ENCODE assay signal across 32 cellular contexts in genomic region chr2:55948176-55948921, GRCh38. TPM values are rescaled to one million over a fixed set of nuclear protein-coding genes. Genes with fewer than 3 reads are reported as not detected.
DNase-seq lines count a peak whose midpoint lies in the region; ATAC-seq and TF ChIP-seq lines count a peak whose summit lies in the region.
"Had no signal": no experiment of that assay in that cellular context is flagged by ENCODE, and none has a peak within 500 bp of the region (broad histone marks: within the 10 kb centered on the region; RNA-seq: fewer than 3 reads in every experiment).

No MANE protein-coding gene starts in this region.

- no peak overlapping the region for H4K8ac ChIP-seq in mesenchymal stem cell (ENCODE audit: low read length)

- no peak overlapping the region for H2AFZ ChIP-seq in mammary epithelial cell (ENCODE audit: low read depth, low read length)
- H2AFZ ChIP-seq in mesenchymal stem cell (ENCODE audit: low read depth, low read length) = no peak overlapping the region
- H2AFZ ChIP-seq in MM.1S (ENCODE audit: low read length) = no peak overlapping the region
- no peak overlapping the region for H2AFZ ChIP-seq in OCI-LY7 (ENCODE audit: low read length)

- TF ChIP-seq CTCF in MCF 10A (IDR thresholded peaks at IDR 0.05; ENCODE audit: unreplicated experiment) (no peak), mammary epithelial cell (conservative IDR thresholded peaks at IDR 0.05 in 1 of 2, IDR thresholded peaks at IDR 0.05 in 1 of 2; ENCODE audit: extremely low read depth in 1 of 2, insufficient read depth in 1 of 2, low read depth in 1 of 2, low read length in 2 of 2) (no peak), MM.1S (IDR thresholded peaks at IDR 0.05; ENCODE audit: low read length) (no peak), OCI-LY7 (conservative IDR thresholded peaks at IDR 0.05; ENCODE audit: low read length) (no peak)

- dilution Hi-C loops in mammary epithelial cell (cut with HindIII; ENCODE audit: low sequenced_read_pairs) = no loop called here

- H2BK120ac ChIP-seq in mesenchymal stem cell (ENCODE audit: low read depth, low read length) = no peak overlapping the region

- H3K4me1 Mint-ChIP-seq in MCF 10A (ENCODE audit: insufficient read depth, unreplicated experiment) = no peaks in the 10 kb centered on the region
- H3K4me1 Mint-ChIP-seq: activated CD4-positive, alpha-beta T cell treated with anti-CD3 and anti-CD28 coated beads, Interleukin-2, amount 10 ng/mL, durations not matched to agents 7 days and 5 days; activated CD8-positive, alpha-beta memory T cell treated with anti-CD3 and anti-CD28 coated beads, Interleukin-2, amount 10 ng/mL, durations not matched to agents 7 days and 5 days; CD4-positive, CD25-positive, alpha-beta regulatory T cell; endodermal cell; stimulated activated memory B cell treated with anti-CD40 and anti-IgM and Interleukin-4, amounts not matched to agents 10 μg/mL and 1 μg/mL and 100 μg/mL, for 72 hours had no signal

- H2BK12ac ChIP-seq in mesenchymal stem cell (ENCODE audit: low read length in 2 of 2) = no peak overlapping the region

- CTCF ChIA-PET in MCF 10A (lab: Yijun Ruan, JAX) (interaction anchor here (0.7 to 1.2 kb wide), 4 partner anchors 10 to 176 kb away, joined by 3 to 5 read pairs (median 4); no protein-coding TSS in a partner anchor), mammary epithelial cell (lab: Charles Lee; ENCODE audit: low non-redundant PET) (no interaction called here), OCI-LY7 (lab: Charles Lee; ENCODE audit: unreplicated experiment) (no interaction called here)

- no peak overlapping the region for H3K23ac ChIP-seq in mesenchymal stem cell (ENCODE audit: low read length in 2 of 2)

- H3K4ac ChIP-seq in mesenchymal stem cell (ENCODE audit: low read depth in 1 of 2, low read length in 2 of 2) = no peak overlapping the region

- no peak overlapping the region for H3K9ac ChIP-seq in mammary epithelial cell (ENCODE audit: insufficient read depth, low read length)
- peak overlapping the region; percentile 49 for H3K9ac ChIP-seq in mesenchymal stem cell (ENCODE audit: low read length)
- H3K9ac ChIP-seq in MM.1S (ENCODE audit: low read length) = no peak overlapping the region

- no peak overlapping the region for H3K27ac ChIP-seq in mammary epithelial cell (ENCODE audit: insufficient read depth, low read depth, low read length)
- no peak overlapping the region for H3K27ac ChIP-seq in mesenchymal stem cell (ENCODE audit: low read length, poor library complexity, severe bottlenecking)
- H3K27ac ChIP-seq in MM.1S (ENCODE audit: low read length) = no peak overlapping the region
- H3K27ac ChIP-seq in OCI-LY7 (ENCODE audit: low read depth, low read length, poor library complexity, severe bottlenecking) = no peak overlapping the region
- H3K27ac ChIP-seq: adrenal gland, esophagus muscularis mucosa, left lung, upper lobe of right lung had no signal

- no peak for DNase-seq in MCF 10A (ENCODE audit: unreplicated experiment)
- DNase-seq in mammary epithelial cell = no peak
- peak; percentile 40 for DNase-seq in fibroblast of gingiva (ENCODE audit: low read depth)
- DNase-seq in mesenchymal stem cell = no peak
- no peak for DNase-seq in MM.1S
- no peak for DNase-seq in OCI-LY7 (ENCODE audit: low spot score)
- DNase-seq in cerebellar cortex (ENCODE audit: low spot score) = no peak
- DNase-seq: activated CD4-positive, alpha-beta T cell treated with anti-CD3 and anti-CD28 coated beads, Interleukin-2, amount 10 ng/mL, durations not matched to agents 7 days and 5 days; activated CD8-positive, alpha-beta memory T cell treated with anti-CD3 and anti-CD28 coated beads, Interleukin-2, amount 10 ng/mL, durations not matched to agents 7 days and 5 days; activated naive CD4-positive, alpha-beta T cell; activated T-cell treated with anti-CD3 and anti-CD28 coated beads, Interleukin-2, amount 50 U/mL, for 72 hours; adrenal gland; CD4-positive, CD25-positive, alpha-beta regulatory T cell; endodermal cell; HFFc6; hypothalamus; KG1; left lung; midbrain; naive thymus-derived CD4-positive, alpha-beta T cell; NCI-H1436 treated with DMSO at 0.1 percent for 48 hours; NCI-H446 treated with DMSO at 0.1 percent for 48 hours; occipital lobe; stimulated activated CD4-positive, alpha-beta T cell treated with anti-CD3 and anti-CD28 coated beads, Interleukin-4, amount 100 ng/mL, for 4 hours; substantia nigra; SW 1271; T-helper 9 cell; upper lobe of right lung had no signal

- POLR2A ChIA-PET in MCF 10A (lab: Yijun Ruan, JAX) (interaction anchor here (0.8 to 1.1 kb wide), 3 partner anchors 60 to 87 kb away, joined by 3 to 5 read pairs (median 4); no protein-coding TSS in a partner anchor), OCI-LY7 (lab: Charles Lee) (no interaction called here)

- BruUV-seq in MCF 10A (replicated peaks; lab: Mats Ljungman, UMichigan) (no TSS peak), mammary epithelial cell (replicated peaks; lab: Mats Ljungman, UMichigan) (no TSS peak), OCI-LY7 (replicated peaks; lab: Mats Ljungman, UMichigan) (no TSS peak)

- H3K27me3 ChIP-seq in mammary epithelial cell (ENCODE audit: insufficient read depth, low read length) (no peaks in the 10 kb centered on the region), mesenchymal stem cell (ENCODE audit: control insufficient read depth in 1 of 2, insufficient read depth in 1 of 2, low read length in 2 of 2) (peaks cover 0 to 27% of the 10 kb centered on the region in 2 experiments), MM.1S (replicated peaks; ENCODE audit: insufficient read depth, low read length) (no peaks in the 10 kb centered on the region)
- H3K27me3 ChIP-seq: esophagus muscularis mucosa, left lung, upper lobe of right lung had no signal

- no peak overlapping the region for H2BK5ac ChIP-seq in mesenchymal stem cell (ENCODE audit: low read depth, low read length, poor library complexity, severe bottlenecking)

- H3K4me3 Mint-ChIP-seq in MCF 10A (ENCODE audit: unreplicated experiment) = no peak overlapping the region
- H3K4me3 Mint-ChIP-seq: activated CD4-positive, alpha-beta T cell treated with anti-CD3 and anti-CD28 coated beads, Interleukin-2, amount 10 ng/mL, durations not matched to agents 7 days and 5 days; activated CD8-positive, alpha-beta memory T cell treated with anti-CD3 and anti-CD28 coated beads, Interleukin-2, amount 10 ng/mL, durations not matched to agents 7 days and 5 days; activated T-cell treated with anti-CD3 and anti-CD28 coated beads, Interleukin-2, amount 50 U/mL, for 72 hours; CD4-positive, CD25-positive, alpha-beta regulatory T cell; endodermal cell; HFFc6; naive thymus-derived CD4-positive, alpha-beta T cell; stimulated activated memory B cell treated with anti-CD40 and anti-IgM and Interleukin-4, amounts not matched to agents 10 μg/mL and 1 μg/mL and 100 μg/mL, for 72 hours had no signal

- H3K9me2 ChIP-seq in MM.1S (replicated peaks; ENCODE audit: insufficient read depth, low read length) (no peaks in the 10 kb centered on the region), OCI-LY7 (ENCODE audit: insufficient read depth, low read length) (no peaks in the 10 kb centered on the region)

- H3F3A ChIP-seq in MM.1S (ENCODE audit: insufficient read depth, low read length) = no peaks in the 10 kb centered on the region

- no peaks in the 10 kb centered on the region for H4K20me1 ChIP-seq in mammary epithelial cell (ENCODE audit: insufficient read depth, low read length)
- H4K20me1 ChIP-seq in MM.1S (ENCODE audit: insufficient read depth, low read length) = no peaks in the 10 kb centered on the region
- no peaks in the 10 kb centered on the region for H4K20me1 ChIP-seq in OCI-LY7 (ENCODE audit: insufficient read depth, low read length)

- no peak for ATAC-seq in GM19035 (IDR thresholded peaks at IDR 0.05; ENCODE audit: unreplicated experiment)
- ATAC-seq: activated CD8-positive, alpha-beta memory T cell treated with anti-CD3 and anti-CD28 coated beads, Interleukin-2, amount 10 ng/mL, durations not matched to agents 7 days and 5 days; activated T-cell treated with anti-CD3 and anti-CD28 coated beads, Interleukin-2, amount 50 U/mL, for 72 hours; GM12878; left lung; naive thymus-derived CD4-positive, alpha-beta T cell; stimulated activated memory B cell treated with anti-CD40 and anti-IgM and Interleukin-4, amounts not matched to agents 10 μg/mL and 1 μg/mL and 100 μg/mL, for 72 hours; upper lobe of right lung had no signal

- no peaks in the 10 kb centered on the region for H3K27me3 Mint-ChIP-seq in MCF 10A (ENCODE audit: insufficient read depth, unreplicated experiment)
- H3K27me3 Mint-ChIP-seq: activated CD8-positive, alpha-beta memory T cell treated with anti-CD3 and anti-CD28 coated beads, Interleukin-2, amount 10 ng/mL, durations not matched to agents 7 days and 5 days had no signal

- H3K4me1 ChIP-seq in mammary epithelial cell (ENCODE audit: insufficient read depth, low read length) = peaks cover 5% of the 10 kb centered on the region
- no peaks in the 10 kb centered on the region for H3K4me1 ChIP-seq in mesenchymal stem cell (ENCODE audit: control insufficient read depth, insufficient read depth, low read depth, low read length)
- no peaks in the 10 kb centered on the region for H3K4me1 ChIP-seq in MM.1S (ENCODE audit: low read length)
- no peaks in the 10 kb centered on the region for H3K4me1 ChIP-seq in OCI-LY7 (ENCODE audit: insufficient read depth, low read length, poor library complexity, severe bottlenecking)
- H3K4me1 ChIP-seq: adrenal gland, esophagus muscularis mucosa, left lung, upper lobe of right lung had no signal

- H2BK15ac ChIP-seq in mesenchymal stem cell (ENCODE audit: low read depth, poor library complexity, severe bottlenecking) = no peak overlapping the region

- H3K79me2 ChIP-seq in mammary epithelial cell (ENCODE audit: insufficient read depth, low read length) = no peaks in the 10 kb centered on the region
- no peaks in the 10 kb centered on the region for H3K79me2 ChIP-seq in MM.1S (ENCODE audit: low read length)
- H3K79me2 ChIP-seq in OCI-LY7 (ENCODE audit: insufficient read depth, low read depth, low read length) = no peaks in the 10 kb centered on the region

- H3K4me2 ChIP-seq in mammary epithelial cell (ENCODE audit: insufficient read depth, low read depth, low read length) (no peak overlapping the region), mesenchymal stem cell (ENCODE audit: low read length, poor library complexity, severe bottlenecking) (no peak overlapping the region), MM.1S (ENCODE audit: low read depth, low read length) (no peak overlapping the region), OCI-LY7 (ENCODE audit: low read length) (no peak overlapping the region)

- no peaks in the 10 kb centered on the region for H3K9me3 Mint-ChIP-seq in MCF 10A (ENCODE audit: unreplicated experiment)
- H3K9me3 Mint-ChIP-seq: activated CD4-positive, alpha-beta T cell treated with anti-CD3 and anti-CD28 coated beads, Interleukin-2, amount 10 ng/mL, durations not matched to agents 7 days and 5 days; activated T-cell treated with anti-CD3 and anti-CD28 coated beads, Interleukin-2, amount 50 U/mL, for 72 hours; endodermal cell; HFFc6; stimulated activated memory B cell treated with anti-CD40 and anti-IgM and Interleukin-4, amounts not matched to agents 10 μg/mL and 1 μg/mL and 100 μg/mL, for 72 hours had no signal

- no peak overlapping the region for H2AK5ac ChIP-seq in mesenchymal stem cell (ENCODE audit: low read length, severe bottlenecking)

- H3K79me1 ChIP-seq in mesenchymal stem cell (replicated peaks; ENCODE audit: low read length, poor library complexity, severe bottlenecking) = no peaks in the 10 kb centered on the region

- H3K36me3 Mint-ChIP-seq in MCF 10A (ENCODE audit: insufficient read depth, unreplicated experiment) = no peaks in the 10 kb centered on the region
- H3K36me3 Mint-ChIP-seq: activated CD8-positive, alpha-beta memory T cell treated with anti-CD3 and anti-CD28 coated beads, Interleukin-2, amount 10 ng/mL, durations not matched to agents 7 days and 5 days; CD4-positive, CD25-positive, alpha-beta regulatory T cell; naive thymus-derived CD4-positive, alpha-beta T cell; stimulated activated memory B cell treated with anti-CD40 and anti-IgM and Interleukin-4, amounts not matched to agents 10 μg/mL and 1 μg/mL and 100 μg/mL, for 72 hours had no signal

- no peak overlapping the region for H3K18ac ChIP-seq in mesenchymal stem cell (ENCODE audit: low read depth in 1 of 2, low read length in 2 of 2)

- H3K4me3 ChIP-seq in mammary epithelial cell (replicated peaks in 1 of 3; ENCODE audit: insufficient read depth in 1 of 3, low read depth in 2 of 3, low read length in 3 of 3) = no peak overlapping the region
- H3K4me3 ChIP-seq in mesenchymal stem cell (ENCODE audit: insufficient read depth in 1 of 2, low read depth in 1 of 2, low read length in 2 of 2) = no peak overlapping the region
- H3K4me3 ChIP-seq in MM.1S (ENCODE audit: low read length) = no peak overlapping the region
- H3K4me3 ChIP-seq in OCI-LY7 (ENCODE audit: low read depth, low read length, poor library complexity, severe bottlenecking) = no peak overlapping the region
- H3K4me3 ChIP-seq: adrenal gland, esophagus muscularis mucosa, GM12878, left lung, upper lobe of right lung had no signal

- peak overlapping the region; percentile 25 for H3K27ac Mint-ChIP-seq in MCF 10A (ENCODE audit: low read depth, unreplicated experiment)
- H3K27ac Mint-ChIP-seq: activated CD4-positive, alpha-beta T cell treated with anti-CD3 and anti-CD28 coated beads, Interleukin-2, amount 10 ng/mL, durations not matched to agents 7 days and 5 days; activated CD8-positive, alpha-beta memory T cell treated with anti-CD3 and anti-CD28 coated beads, Interleukin-2, amount 10 ng/mL, durations not matched to agents 7 days and 5 days; activated T-cell treated with anti-CD3 and anti-CD28 coated beads, Interleukin-2, amount 50 U/mL, for 72 hours; CD4-positive, CD25-positive, alpha-beta regulatory T cell; endodermal cell; HFFc6; naive thymus-derived CD4-positive, alpha-beta T cell; stimulated activated memory B cell treated with anti-CD40 and anti-IgM and Interleukin-4, amounts not matched to agents 10 μg/mL and 1 μg/mL and 100 μg/mL, for 72 hours had no signal

- H3K9me3 ChIP-seq in mammary epithelial cell (replicated peaks; ENCODE audit: insufficient read depth, low read length) (no peaks in the 10 kb centered on the region), mesenchymal stem cell (ENCODE audit: control insufficient read depth, low read length) (no peaks in the 10 kb centered on the region), MM.1S (replicated peaks; ENCODE audit: insufficient read depth, low read length) (no peaks in the 10 kb centered on the region), OCI-LY7 (ENCODE audit: low read length) (no peaks in the 10 kb centered on the region)
- H3K9me3 ChIP-seq: adrenal gland, esophagus muscularis mucosa, left lung, upper lobe of right lung had no signal

- H3K36me3 ChIP-seq in mammary epithelial cell (ENCODE audit: insufficient read depth, low read length) (no peaks in the 10 kb centered on the region), mesenchymal stem cell (ENCODE audit: control insufficient read depth in 1 of 2, insufficient read depth in 2 of 2, low read depth in 1 of 2, low read length in 2 of 2) (no peaks in the 10 kb centered on the region), MM.1S (replicated peaks; ENCODE audit: insufficient read depth, low read length) (no peaks in the 10 kb centered on the region), OCI-LY7 (ENCODE audit: insufficient read depth, low read length) (no peaks in the 10 kb centered on the region)
- H3K36me3 ChIP-seq: adrenal gland, esophagus muscularis mucosa, left lung, upper lobe of right lung had no signal

- intact Hi-C loops in MCF 10A (cut with micrococcal nuclease) (no loop called here), mammary epithelial cell (cut with micrococcal nuclease) (no loop called here), OCI-LY7 (cut with micrococcal nuclease; ENCODE audit: unreplicated experiment) (no loop called here)

- no peak overlapping the region for H4K91ac ChIP-seq in mesenchymal stem cell (ENCODE audit: low read length)

- in situ Hi-C loops in mammary epithelial cell (cut with MboI; ENCODE audit: low sequenced_read_pairs in 2 of 2) = no loop called here

- H3K14ac ChIP-seq in mesenchymal stem cell (ENCODE audit: low read length in 2 of 2) = no peak overlapping the region

RNA-seq across cellular contexts. Expression of gene EFEMP1, which starts 24.8 kb away (rescaled TPM):
- total RNA-seq in MCF 10A (2022) = 125 and 163 TPM in 2 replicates
- 100 to 1,000 TPM; 183 to 440 TPM for total RNA-seq in mammary epithelial cell
- 232 TPM for polyA plus RNA-seq in mammary epithelial cell
- polyA minus RNA-seq in mammary epithelial cell = 231 TPM
- polyA plus RNA-seq in mesenchymal stem cell (2013, experiment 1 of 2) = 351 TPM
- 352 TPM for polyA plus RNA-seq in mesenchymal stem cell (2013, experiment 2 of 2)
- total RNA-seq in OCI-LY7 (2014; rRNA removed; shearing (Covaris generic)) = not detected in 2 replicates
- 0.61 TPM in 1 of 2 replicates, not detected in the other for total RNA-seq in OCI-LY7 (2022)
- total RNA-seq: activated CD4-positive, alpha-beta T cell treated with anti-CD3 and anti-CD28 coated beads, Interleukin-2, amount 10 ng/mL, durations not matched to agents 7 days and 5 days; activated CD8-positive, alpha-beta memory T cell treated with anti-CD3 and anti-CD28 coated beads, Interleukin-2, amount 10 ng/mL, durations not matched to agents 7 days and 5 days; activated T-cell treated with anti-CD3 and anti-CD28 coated beads, Interleukin-2, amount 50 U/mL, for 72 hours; CD4-positive, CD25-positive, alpha-beta regulatory T cell; naive thymus-derived CD4-positive, alpha-beta T cell had no signal
- polyA plus RNA-seq: CD4-positive, CD25-positive, alpha-beta regulatory T cell; naive thymus-derived CD4-positive, alpha-beta T cell had no signal

Comparison
In these comparisons a context has a peak if more than half of its experiments do, and no peak if none do; other contexts are left out.
1. RNA of gene EFEMP1, which starts 24.8 kb away (total RNA-seq): 183 to 440 TPM in mammary epithelial cell and 125 to 163 TPM in MCF 10A; 0.61 TPM in OCI-LY7; every median in the first group is over 10 times any median in the second.